In the genomic region with DNA sequence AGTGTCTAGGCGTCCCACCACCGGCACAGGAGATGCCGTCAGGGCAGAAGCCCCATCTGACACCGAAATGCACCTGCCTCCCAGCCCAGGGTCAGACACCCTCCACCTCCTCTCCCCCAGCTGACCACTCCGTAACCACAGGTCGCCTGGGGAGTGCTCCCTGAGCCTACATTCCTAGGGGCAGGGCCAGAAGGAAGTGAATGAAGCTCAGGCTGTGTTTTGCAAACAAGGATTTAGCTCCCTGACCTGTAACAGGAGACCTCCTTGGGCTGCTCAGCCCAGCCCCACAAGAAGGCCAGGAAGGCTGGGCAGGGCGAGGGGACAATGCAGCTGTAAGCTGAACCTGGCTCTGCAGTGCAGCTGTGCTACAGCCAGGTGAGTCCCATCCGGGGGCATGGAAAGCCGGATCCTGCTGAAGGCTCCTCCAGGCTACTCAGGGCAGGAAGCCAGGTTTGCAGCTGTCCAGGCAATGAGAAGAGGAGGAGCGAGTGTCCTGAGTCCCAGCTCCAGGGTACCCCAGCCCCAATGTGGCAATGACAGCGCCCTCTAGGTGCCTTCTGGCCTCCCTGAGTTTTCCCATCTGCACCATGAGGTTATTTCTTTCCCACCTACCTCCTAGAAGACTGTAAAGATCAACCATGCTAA, we compare ENCODE assay signal across 15 cellular contexts. TPM values are rescaled to one million over a fixed set of nuclear protein-coding genes. Genes with fewer than 3 reads are reported as not detected.
DNase-seq lines count a peak whose midpoint lies in the region; ATAC-seq and TF ChIP-seq lines count a peak whose summit lies in the region.
"Had no signal": no experiment of that assay in that cellular context is flagged by ENCODE, and none has a peak within 500 bp of the region (broad histone marks: within the 10 kb centered on the region; RNA-seq: fewer than 3 reads in every experiment).

No MANE protein-coding gene starts in this region.

- no peaks in the 10 kb centered on the region for H3K36me3 ChIP-seq in GM06990 (ENCODE audit: control insufficient read depth, insufficient read depth, low read length)
- no peaks in the 10 kb centered on the region for H3K36me3 ChIP-seq in neural progenitor cell

- H3K4me3 Mint-ChIP-seq in neural progenitor cell: no peak overlapping the region

- no peaks in the 10 kb centered on the region for H3K27me3 ChIP-seq in GM06990 (replicated peaks; ENCODE audit: control insufficient read depth, insufficient read depth, low read length)
- no peaks in the 10 kb centered on the region for H3K27me3 ChIP-seq in neural progenitor cell
- H3K27me3 ChIP-seq: stomach had no signal

- peaks cover 4% of the 10 kb centered on the region for H3K79me2 ChIP-seq in neural progenitor cell (ENCODE audit: low read depth)

- no peaks in the 10 kb centered on the region for H3K27me3 Mint-ChIP-seq in neural progenitor cell (ENCODE audit: insufficient read depth, low read depth)

- no peak overlapping the region for H3K4me3 ChIP-seq in GM06990 (replicated peaks; ENCODE audit: low read depth, low read length)
- no peak overlapping the region for H3K4me3 ChIP-seq in epithelial cell of proximal tubule (ENCODE audit: low read depth, low read length)
- H3K4me3 ChIP-seq in neural progenitor cell: peak overlapping the region; percentile 26
- H3K4me3 ChIP-seq: stomach had no signal

- H3K9ac ChIP-seq in neural progenitor cell: no peak overlapping the region

- H3K4me2 ChIP-seq in neural progenitor cell: peak overlapping the region; percentile 73

- H3K9me3 ChIP-seq in neural progenitor cell (ENCODE audit: low read depth): no peaks in the 10 kb centered on the region
- H3K9me3 ChIP-seq: stomach had no signal

- no peaks in the 10 kb centered on the region for H3K9me3 Mint-ChIP-seq in neural progenitor cell

- no peak overlapping the region for H2AFZ ChIP-seq in neural progenitor cell (replicated peaks)

- intact Hi-C loops in left colon (cut with DNase I, micrococcal nuclease): no loop called here
- intact Hi-C loops in Right ventricle myocardium superior (cut with DNase I): no loop called here

- H3K4me1 ChIP-seq in neural progenitor cell: peaks cover 15% of the 10 kb centered on the region

- no peak overlapping the region for H3K27ac Mint-ChIP-seq in neural progenitor cell

- peak overlapping the region; percentile 34 for H3K27ac ChIP-seq in neural progenitor cell

- H3K4me1 Mint-ChIP-seq in neural progenitor cell: peaks cover 5% of the 10 kb centered on the region

- DNase-seq in GM06990 (ENCODE audit: extremely low read depth, insufficient read length) (no peak), NCI-H2196 (lab: John Stamatoyannopoulos, UW; ENCODE audit: unreplicated experiment) (peak; percentile 59), epithelial cell of proximal tubule (ENCODE audit: low read depth) (no peak), neural progenitor cell (ENCODE audit: low spot score) (peak; percentile 84), left colon (no peak), SK-N-DZ (ENCODE audit: low spot score) (no peak), Right ventricle myocardium superior (no peak)
- DNase-seq: activated CD8-positive, alpha-beta memory T cell treated with anti-CD3 and anti-CD28 coated beads, Interleukin-2, amount 50 U/mL, for 4 hours; activated gamma-delta T cell treated with Interleukin-2 at 50 U/mL for 16 hours; NCI-H2107; NCI-H748 treated with DMSO at 0.1 percent for 48 hours; stomach; T-helper 2 cell had no signal

- H3K36me3 Mint-ChIP-seq in neural progenitor cell: peaks cover 8% of the 10 kb centered on the region

- H3F3A ChIP-seq in neural progenitor cell (ENCODE audit: low read depth): peaks cover 21% of the 10 kb centered on the region

- TF ChIP-seq CTCF in GM06990 (IDR thresholded peaks at IDR 0.05; ENCODE audit: insufficient read depth, low read length, poor library complexity, severe bottlenecking) (peak; percentile 10), epithelial cell of proximal tubule (conservative IDR thresholded peaks at IDR 0.05; ENCODE audit: low read depth, low read length) (peak; percentile 18), neural progenitor cell (IDR thresholded peaks at IDR 0.05) (peak; percentile 70)

- H4K20me1 ChIP-seq in neural progenitor cell (ENCODE audit: low read depth): peaks cover 4% of the 10 kb centered on the region

- ATAC-seq in left colon: no peak
- ATAC-seq in GM21390 (IDR thresholded peaks at IDR 0.05; ENCODE audit: unreplicated experiment): no peak
- no peak for ATAC-seq in Right ventricle myocardium superior (ENCODE audit: poor library complexity)
- ATAC-seq: esophagus mucosa had no signal

RNA-seq across cellular contexts. Expression of a gene that starts 42.1 kb away (rescaled TPM):
- total RNA-seq in epithelial cell of proximal tubule: 23.6 and 45.7 TPM in 2 replicates
- 27.0 and 28.0 TPM in 2 replicates for total RNA-seq in neural progenitor cell (ENCODE audit: low replicate concordance)
- 10 to 100 TPM; 86.5 to 87.5 TPM for total RNA-seq in left colon
- 4.9 and 8.2 TPM in 2 replicates for polyA plus RNA-seq in SK-N-DZ (2014; cell fraction: cytosol; rRNA removed)
- polyA plus RNA-seq in SK-N-DZ (2014; cell fraction: nucleus; rRNA removed): 1.6 and 5.5 TPM in 2 replicates
- 1.8 TPM for total RNA-seq in Right ventricle myocardium superior

RNA-seq across cellular contexts. Expression of a gene that starts 50.6 kb away (rescaled TPM):
- 3.2 and 4.2 TPM in 2 replicates for total RNA-seq in epithelial cell of proximal tubule
- 2.7 and 4.4 TPM in 2 replicates for total RNA-seq in neural progenitor cell (ENCODE audit: low replicate concordance)
- total RNA-seq in left colon: 1 to 10 TPM; 1.0 to 1.5 TPM
- polyA plus RNA-seq in SK-N-DZ (2014; cell fraction: cytosol; rRNA removed): 7.0 and 8.4 TPM in 2 replicates
- 1.5 and 3.4 TPM in 2 replicates for polyA plus RNA-seq in SK-N-DZ (2014; cell fraction: nucleus; rRNA removed)
- total RNA-seq in Right ventricle myocardium superior: 0.75 TPM

RNA-seq across cellular contexts. Expression of a gene that starts 50.8 kb away (rescaled TPM):
- total RNA-seq in epithelial cell of proximal tubule: 16.9 and 23.7 TPM in 2 replicates
- 22.0 and 26.1 TPM in 2 replicates for total RNA-seq in neural progenitor cell (ENCODE audit: low replicate concordance)
- total RNA-seq in left colon: 10 to 100 TPM; 10.8 to 11.4 TPM
- 26.6 and 31.3 TPM in 2 replicates for polyA plus RNA-seq in SK-N-DZ (2014; cell fraction: cytosol; rRNA removed)
- 16.9 and 22.2 TPM in 2 replicates for polyA plus RNA-seq in SK-N-DZ (2014; cell fraction: nucleus; rRNA removed)
- 7.7 TPM for total RNA-seq in Right ventricle myocardium superior

RNA-seq across cellular contexts. Expression of a gene that starts 58.4 kb away (rescaled TPM):
- total RNA-seq in epithelial cell of proximal tubule (8.9 and 13.3 TPM in 2 replicates), neural progenitor cell (ENCODE audit: low replicate concordance) (6.4 and 7.0 TPM in 2 replicates), left colon (10 to 100 TPM in 1 of 2 donors, 1 to 10 TPM in 1; 8.3 to 10.9 TPM), Right ventricle myocardium superior (6.0 TPM)
- 4.6 and 7.1 TPM in 2 replicates for polyA plus RNA-seq in SK-N-DZ (2014; cell fraction: cytosol; rRNA removed)
- 6.8 and 11.1 TPM in 2 replicates for polyA plus RNA-seq in SK-N-DZ (2014; cell fraction: nucleus; rRNA removed)

Comparison
In these comparisons a context has a peak if more than half of its experiments do, and no peak if none do; other contexts are left out.
1. DNase-seq: peak in NCI-H2196 (single experiment) and neural progenitor cell (single experiment); none in GM06990 (single experiment), epithelial cell of proximal tubule (single experiment), left colon (0 of 2), SK-N-DZ (single experiment) and Right ventricle myocardium superior (single experiment).
2. CTCF ChIP-seq: peak in every context shown above with its lines; median percentile 70 in neural progenitor cell; 18 in epithelial cell of proximal tubule; 10 in GM06990.